In the genomic region with DNA sequence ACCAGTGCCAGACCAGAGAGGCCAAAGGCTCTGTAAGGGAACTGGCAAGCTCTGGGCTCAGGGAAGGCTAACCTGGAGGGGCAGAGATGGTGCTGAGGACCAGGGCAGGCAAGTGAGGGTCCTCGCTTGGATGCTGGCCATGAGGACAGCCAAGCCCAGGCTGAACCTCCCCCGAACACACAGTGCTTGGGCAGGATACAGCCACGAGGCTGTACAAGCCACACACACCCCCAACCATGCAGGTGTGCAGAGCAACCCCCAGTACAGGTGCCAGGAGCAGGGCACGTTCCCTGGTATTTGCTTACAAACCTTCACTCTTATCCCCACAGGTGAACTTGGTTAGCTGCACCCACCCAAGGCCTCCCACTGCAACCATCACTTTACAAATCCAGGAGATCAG, we compare ENCODE assay signal across 15 cellular contexts.
DNase-seq lines count a peak whose midpoint lies in the region; ATAC-seq and TF ChIP-seq lines count a peak whose summit lies in the region.
"Had no signal": no experiment of that assay in that cellular context is flagged by ENCODE, and none has a peak within 500 bp of the region (broad histone marks: within the 10 kb centered on the region; RNA-seq: fewer than 3 reads in every experiment).

No MANE protein-coding gene starts in this region.

- no CpG with 5 or more reads among the region's 4 CpGs for WGBS in neuronal stem cell (ENCODE audit: extremely low coverage in 2 of 2, insufficient read length in 2 of 2, insufficient replicate concordance in 1 of 2), 2 donors
- 14% methylated on average over 1 of the region's 4 CpGs for WGBS in mammary epithelial cell (ENCODE audit: low coverage, missing lambda C conversion rate)

- no peaks in the 10 kb centered on the region for H3K79me1 ChIP-seq in neuronal stem cell (ENCODE audit: low read depth, low read length)

- no peak overlapping the region for H3K27ac Mint-ChIP-seq in stimulated activated naive CD8-positive, alpha-beta T cell treated with anti-CD3 and anti-CD28 coated beads, Interleukin-15, amount 100 ng/mL, for 72 hours
- H3K27ac Mint-ChIP-seq in Calu3 (ENCODE audit: unreplicated experiment), result no peak overlapping the region
- H3K27ac Mint-ChIP-seq: CD14-positive monocyte; CD4-positive, alpha-beta memory T cell had no signal

- intact Hi-C loops in Calu3 (cut with micrococcal nuclease; ENCODE audit: unreplicated experiment), result no loop called here
- intact Hi-C loops in mammary epithelial cell (cut with micrococcal nuclease), result no loop called here

- no peaks in the 10 kb centered on the region for H3K9me3 ChIP-seq in neuronal stem cell (replicated peaks in 1 of 2; ENCODE audit: control insufficient read depth in 2 of 2, insufficient read depth in 1 of 2, low read depth in 1 of 2, low read length in 2 of 2)
- H3K9me3 ChIP-seq in mammary epithelial cell (replicated peaks; ENCODE audit: insufficient read depth, low read length), result peaks cover 7% of the 10 kb centered on the region
- H3K9me3 ChIP-seq: BLaER1, HAP-1 had no signal

- H3K27me3 ChIP-seq in neuronal stem cell (ENCODE audit: control insufficient read depth in 3 of 3, insufficient read depth in 3 of 3, low read depth in 1 of 3, low read length in 3 of 3), result peaks cover 0 to 4% (median 0%) of the 10 kb centered on the region in 3 experiments
- H3K27me3 ChIP-seq in mammary epithelial cell (ENCODE audit: insufficient read depth, low read length), result no peaks in the 10 kb centered on the region
- H3K27me3 ChIP-seq: BLaER1 had no signal

- no peak overlapping the region for H3K23ac ChIP-seq in neuronal stem cell (ENCODE audit: low read depth, low read length, poor library complexity)

- no peak overlapping the region for H4K91ac ChIP-seq in neuronal stem cell (ENCODE audit: low read depth, low read length, poor library complexity)

- H3K9ac ChIP-seq in neuronal stem cell (ENCODE audit: low read depth, low read length, poor library complexity) (no peak overlapping the region), mammary epithelial cell (ENCODE audit: insufficient read depth, low read length) (no peak overlapping the region)
- H3K9ac ChIP-seq: BLaER1, GM23248 had no signal

- H2BK12ac ChIP-seq in neuronal stem cell (ENCODE audit: low read length), result no peak overlapping the region

- no peak overlapping the region for H4K8ac ChIP-seq in neuronal stem cell (ENCODE audit: low read depth, low read length)

- no peaks in the 10 kb centered on the region for H3K36me3 Mint-ChIP-seq in Calu3 (ENCODE audit: insufficient read depth, unreplicated experiment)
- H3K36me3 Mint-ChIP-seq: CD14-positive monocyte; CD4-positive, alpha-beta memory T cell had no signal

- H3K27me3 Mint-ChIP-seq in stimulated activated naive CD8-positive, alpha-beta T cell treated with anti-CD3 and anti-CD28 coated beads, Interleukin-15, amount 100 ng/mL, for 72 hours, result peaks cover 2% of the 10 kb centered on the region
- peaks cover 46% of the 10 kb centered on the region for H3K27me3 Mint-ChIP-seq in Calu3 (ENCODE audit: unreplicated experiment)

- no peak overlapping the region for H2BK5ac ChIP-seq in neuronal stem cell (ENCODE audit: low read length)

- no peaks in the 10 kb centered on the region for H3K79me2 ChIP-seq in mammary epithelial cell (ENCODE audit: insufficient read depth, low read length)

- BruUV-seq in Calu3 (replicated peaks; lab: Mats Ljungman, UMichigan), result no TSS peak
- no TSS peak for BruUV-seq in mammary epithelial cell (replicated peaks; lab: Mats Ljungman, UMichigan)

- in situ Hi-C loops in mammary epithelial cell (cut with MboI; ENCODE audit: low sequenced_read_pairs in 2 of 2), result no loop called here

- CTCF ChIA-PET in Calu3 (lab: Charles Lee) (no interaction called here), mammary epithelial cell (lab: Charles Lee; ENCODE audit: low non-redundant PET) (no interaction called here)

- no peak for TF ChIP-seq CTCF in Calu3 (IDR thresholded peaks at IDR 0.05; ENCODE audit: unreplicated experiment)
- no peak for TF ChIP-seq CTCF in mammary epithelial cell (conservative IDR thresholded peaks at IDR 0.05 in 1 of 2, IDR thresholded peaks at IDR 0.05 in 1 of 2; ENCODE audit: extremely low read depth in 1 of 2, insufficient read depth in 1 of 2, low read depth in 1 of 2, low read length in 2 of 2)

- no peaks in the 10 kb centered on the region for H3K36me3 ChIP-seq in neuronal stem cell (replicated peaks in 1 of 2; ENCODE audit: control insufficient read depth in 2 of 2, insufficient read depth in 2 of 2, low read length in 2 of 2)
- no peaks in the 10 kb centered on the region for H3K36me3 ChIP-seq in mammary epithelial cell (ENCODE audit: insufficient read depth, low read length)
- H3K36me3 ChIP-seq: BLaER1, HAP-1 had no signal

- H3K4me2 ChIP-seq in neuronal stem cell (ENCODE audit: insufficient read depth, low read length, poor library complexity, severe bottlenecking), result no peak overlapping the region
- no peak overlapping the region for H3K4me2 ChIP-seq in mammary epithelial cell (ENCODE audit: insufficient read depth, low read depth, low read length)
- H3K4me2 ChIP-seq: BLaER1 had no signal

- no peak overlapping the region for H3K18ac ChIP-seq in neuronal stem cell (ENCODE audit: low read length)

- no peak overlapping the region for H2BK15ac ChIP-seq in neuronal stem cell (ENCODE audit: low read length)

- no peak overlapping the region for H2BK120ac ChIP-seq in neuronal stem cell (ENCODE audit: low read depth, low read length)

- H4K20me1 ChIP-seq in mammary epithelial cell (ENCODE audit: insufficient read depth, low read length), result no peaks in the 10 kb centered on the region
- H4K20me1 ChIP-seq: BLaER1 had no signal

- no peak overlapping the region for H3K27ac ChIP-seq in neuronal stem cell (replicated peaks; ENCODE audit: low read length)
- peak overlapping the region; percentile 28 for H3K27ac ChIP-seq in substantia nigra (ENCODE audit: low read depth, low read length, poor library complexity, severe bottlenecking)
- H3K27ac ChIP-seq in mammary epithelial cell (ENCODE audit: insufficient read depth, low read depth, low read length), result no peak overlapping the region
- H3K27ac ChIP-seq: BLaER1, GM23248 had no signal

- no peak for DNase-seq in stimulated activated naive CD8-positive, alpha-beta T cell treated with anti-CD3 and anti-CD28 coated beads, Interleukin-15, amount 100 ng/mL, for 72 hours
- no peak for DNase-seq in stimulated activated naive CD8-positive, alpha-beta T cell treated with anti-CD3 and anti-CD28 coated beads, Interleukin-15, Interleukin-2, amounts not matched to agents 100 U/mL and 50 U/mL, for 24 hours
- no peak for DNase-seq in neuronal stem cell (ENCODE audit: low spot score)
- no peak for DNase-seq in substantia nigra (lab: John Stamatoyannopoulos, UW)
- DNase-seq in Calu3, result no peak
- DNase-seq in mammary epithelial cell, result no peak
- DNase-seq: 8988T; CD4-positive, alpha-beta memory T cell; DMS79 treated with DMSO at 0.1 percent for 48 hours; GM23248 had no signal

- H2AFZ ChIP-seq in neuronal stem cell (ENCODE audit: low read length), result no peak overlapping the region
- H2AFZ ChIP-seq in mammary epithelial cell (ENCODE audit: low read depth, low read length), result no peak overlapping the region
- H2AFZ ChIP-seq: GM23248 had no signal

- peak overlapping the region; percentile 1 for H3K14ac ChIP-seq in neuronal stem cell (ENCODE audit: low read length)

- no peaks in the 10 kb centered on the region for H3K9me3 Mint-ChIP-seq in stimulated activated naive CD8-positive, alpha-beta T cell treated with anti-CD3 and anti-CD28 coated beads, Interleukin-15, amount 100 ng/mL, for 72 hours
- no peaks in the 10 kb centered on the region for H3K9me3 Mint-ChIP-seq in Calu3 (ENCODE audit: low read depth, unreplicated experiment)
- H3K9me3 Mint-ChIP-seq: CD14-positive monocyte had no signal

- H3K4me3 Mint-ChIP-seq in stimulated activated naive CD8-positive, alpha-beta T cell treated with anti-CD3 and anti-CD28 coated beads, Interleukin-15, amount 100 ng/mL, for 72 hours, result no peak overlapping the region
- H3K4me3 Mint-ChIP-seq in Calu3 (ENCODE audit: low read depth, unreplicated experiment), result no peak overlapping the region
- H3K4me3 Mint-ChIP-seq: CD14-positive monocyte; CD4-positive, alpha-beta memory T cell had no signal

- dilution Hi-C loops in mammary epithelial cell (cut with HindIII; ENCODE audit: low sequenced_read_pairs), result no loop called here

- H3K4ac ChIP-seq in neuronal stem cell (ENCODE audit: low read length), result no peak overlapping the region

- H3K4me1 Mint-ChIP-seq in stimulated activated naive CD8-positive, alpha-beta T cell treated with anti-CD3 and anti-CD28 coated beads, Interleukin-15, amount 100 ng/mL, for 72 hours, result no peaks in the 10 kb centered on the region
- no peaks in the 10 kb centered on the region for H3K4me1 Mint-ChIP-seq in Calu3 (ENCODE audit: low read depth, unreplicated experiment)
- H3K4me1 Mint-ChIP-seq: CD14-positive monocyte; CD4-positive, alpha-beta memory T cell had no signal

- H3K4me3 ChIP-seq in neuronal stem cell (ENCODE audit: low read length in 2 of 2) (no peak overlapping the region), mammary epithelial cell (replicated peaks in 1 of 3; ENCODE audit: insufficient read depth in 1 of 3, low read depth in 2 of 3, low read length in 3 of 3) (no peak overlapping the region)
- H3K4me3 ChIP-seq: BLaER1, GM23248, HAP-1 had no signal

- H3K4me1 ChIP-seq in neuronal stem cell (ENCODE audit: control insufficient read depth in 2 of 2, insufficient read depth in 1 of 2, low read depth in 1 of 2, low read length in 2 of 2), result peaks cover 0 to 1% of the 10 kb centered on the region in 2 donors
- no peaks in the 10 kb centered on the region for H3K4me1 ChIP-seq in mammary epithelial cell (ENCODE audit: insufficient read depth, low read length)
- H3K4me1 ChIP-seq: BLaER1, HAP-1 had no signal

- H2AK5ac ChIP-seq in neuronal stem cell (ENCODE audit: low read depth, low read length), result no peak overlapping the region

- ATAC-seq in stimulated activated naive CD8-positive, alpha-beta T cell treated with anti-CD3 and anti-CD28 coated beads, Interleukin-15, amount 100 ng/mL, for 72 hours, result peak; percentile 19
- ATAC-seq in stimulated activated naive CD8-positive, alpha-beta T cell treated with anti-CD3 and anti-CD28 coated beads, Interleukin-15, Interleukin-2, amounts not matched to agents 100 U/mL and 50 U/mL, for 24 hours, result no peak
- no peak for ATAC-seq in HG03520 (IDR thresholded peaks at IDR 0.05; ENCODE audit: unreplicated experiment)
- ATAC-seq in GM18517 (IDR thresholded peaks at IDR 0.05; ENCODE audit: unreplicated experiment), result no peak
